Comparison of ENCODE assay signal across 27 cellular contexts in genomic region chr15:39102431-39102830, GRCh38.
"Had no signal": no experiment of that assay in that cellular context is flagged by ENCODE, and none has a peak within 500 bp of the region (broad histone marks: within the 10 kb centered on the region; RNA-seq: fewer than 3 reads in every experiment).

No MANE protein-coding gene starts in this region.

- H3K79me2 ChIP-seq: parathyroid adenoma had no signal

- H2AFZ ChIP-seq: parathyroid adenoma had no signal

- ATAC-seq: activated CD8-positive, alpha-beta T cell treated with anti-CD3 and anti-CD28 coated beads for 36 hours; activated T-cell treated with anti-CD3 and anti-CD28 coated beads, Interleukin-2, amount 50 U/mL, for 4 hours; activated T-helper 17 cell treated with anti-CD3 and anti-CD28 coated beads, Interleukin-2, amount 50 U/mL, for 72 hours; left colon; naive thymus-derived CD4-positive, alpha-beta T cell; psoas muscle; stimulated activated naive B cell treated with anti-CD40 and anti-IgM and Interleukin-4, amounts not matched to agents 10 μg/mL and 1 μg/mL and 100 μg/mL, for 72 hours; upper lobe of right lung had no signal

- DNase-seq: activated B cell treated with CpG ODN at 0.5 μM for 24 hours; activated CD4-positive, alpha-beta T cell treated with anti-CD3 and anti-CD28 coated beads, Interleukin-2, amount 50 U/mL, for 1 hour; activated CD8-positive, alpha-beta T cell treated with anti-CD3 and anti-CD28 coated beads for 36 hours; activated gamma-delta T cell treated with Interleukin-2 at 50 U/mL for 16 hours; activated naive CD4-positive, alpha-beta T cell treated with anti-CD3 and anti-CD28 coated beads, Interleukin-2, amount 50 U/mL, for 16 hours; activated T-cell treated with anti-CD3 and anti-CD28 coated beads, Interleukin-2, amount 50 U/mL, for 4 hours; amygdala; dorsolateral prefrontal cortex; effector memory CD4-positive, alpha-beta T cell; erythroblast; head of caudate nucleus; hippocampal formation; kidney; left colon; midbrain; naive thymus-derived CD4-positive, alpha-beta T cell; nucleus accumbens; psoas muscle; stimulated activated CD4-positive, alpha-beta T cell treated with anti-CD3 and anti-CD28 coated beads, Interleukin-15, amount 100 ng/mL, for 24 hours; stimulated activated CD4-positive, alpha-beta T cell treated with anti-CD3 and anti-CD28 coated beads, Interleukin-2, amount 100 ng/mL, for 24 hours; stimulated activated naive B cell treated with anti-CD40 and anti-IgM and Interleukin-4, amounts not matched to agents 10 μg/mL and 1 μg/mL and 100 μg/mL, for 72 hours; stomach; thyroid gland; upper lobe of right lung had no signal

- H3K36me3 ChIP-seq: right atrium auricular region, stomach, thyroid gland, upper lobe of right lung had no signal

- H3K4me1 ChIP-seq: parathyroid adenoma, psoas muscle, stomach, thyroid gland, upper lobe of right lung had no signal

- H3K9me3 ChIP-seq: psoas muscle, right atrium auricular region, stomach, thyroid gland, upper lobe of right lung had no signal

- H3K27me3 ChIP-seq: right atrium auricular region, stomach, thyroid gland, upper lobe of right lung had no signal

- H3K27ac ChIP-seq: dorsolateral prefrontal cortex, parathyroid adenoma, psoas muscle, right atrium auricular region, stomach, thyroid gland, upper lobe of right lung had no signal

- H3K9ac ChIP-seq: parathyroid adenoma had no signal

- H3K4me3 ChIP-seq: dorsolateral prefrontal cortex, psoas muscle, right atrium auricular region, stomach, thyroid gland, upper lobe of right lung had no signal
